Comparison of ENCODE assay signal across 1 cellular context in the genomic region with DNA sequence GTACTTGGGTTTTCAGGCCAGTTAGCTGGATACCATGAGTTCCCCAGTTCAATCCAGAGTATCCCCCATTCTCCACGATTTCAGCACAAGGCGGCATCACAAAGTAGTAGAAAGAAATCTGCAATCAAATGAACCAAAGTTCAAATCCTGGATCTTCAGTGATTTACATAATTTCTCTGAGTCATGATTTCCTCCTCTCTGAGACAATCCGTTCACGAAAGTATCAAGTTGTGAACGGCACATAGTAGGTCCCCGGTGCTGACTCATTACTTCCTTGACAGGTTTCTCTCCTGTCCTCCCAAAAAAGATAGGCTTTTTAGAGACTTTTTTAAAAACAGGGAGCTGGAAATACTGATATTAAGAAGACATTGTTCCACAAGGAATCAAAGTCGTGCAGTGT.
A peak's percentile ranks its signal among the peaks of the same experiment; 100 is the strongest.
TF ChIP-seq lines count a peak whose summit lies in the region.

No MANE protein-coding gene starts in this region.

TF ChIP-seq in HepG2, 621 proteins besides CTCF, POLR2A, EP300 and RAD21 (continued from another document):
- TF ChIP-seq, protein P1, sequence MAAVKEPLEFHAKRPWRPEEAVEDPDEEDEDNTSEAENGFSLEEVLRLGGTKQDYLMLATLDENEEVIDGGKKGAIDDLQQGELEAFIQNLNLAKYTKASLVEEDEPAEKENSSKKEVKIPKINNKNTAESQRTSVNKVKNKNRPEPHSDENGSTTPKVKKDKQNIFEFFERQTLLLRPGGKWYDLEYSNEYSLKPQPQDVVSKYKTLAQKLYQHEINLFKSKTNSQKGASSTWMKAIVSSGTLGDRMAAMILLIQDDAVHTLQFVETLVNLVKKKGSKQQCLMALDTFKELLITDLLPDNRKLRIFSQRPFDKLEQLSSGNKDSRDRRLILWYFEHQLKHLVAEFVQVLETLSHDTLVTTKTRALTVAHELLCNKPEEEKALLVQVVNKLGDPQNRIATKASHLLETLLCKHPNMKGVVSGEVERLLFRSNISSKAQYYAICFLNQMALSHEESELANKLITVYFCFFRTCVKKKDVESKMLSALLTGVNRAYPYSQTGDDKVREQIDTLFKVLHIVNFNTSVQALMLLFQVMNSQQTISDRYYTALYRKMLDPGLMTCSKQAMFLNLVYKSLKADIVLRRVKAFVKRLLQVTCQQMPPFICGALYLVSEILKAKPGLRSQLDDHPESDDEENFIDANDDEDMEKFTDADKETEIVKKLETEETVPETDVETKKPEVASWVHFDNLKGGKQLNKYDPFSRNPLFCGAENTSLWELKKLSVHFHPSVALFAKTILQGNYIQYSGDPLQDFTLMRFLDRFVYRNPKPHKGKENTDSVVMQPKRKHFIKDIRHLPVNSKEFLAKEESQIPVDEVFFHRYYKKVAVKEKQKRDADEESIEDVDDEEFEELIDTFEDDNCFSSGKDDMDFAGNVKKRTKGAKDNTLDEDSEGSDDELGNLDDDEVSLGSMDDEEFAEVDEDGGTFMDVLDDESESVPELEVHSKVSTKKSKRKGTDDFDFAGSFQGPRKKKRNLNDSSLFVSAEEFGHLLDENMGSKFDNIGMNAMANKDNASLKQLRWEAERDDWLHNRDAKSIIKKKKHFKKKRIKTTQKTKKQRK (IDR thresholded peaks at IDR 0.05; ENCODE audit: low read length) = no peak
- no peak for TF ChIP-seq AKAP8 (CRISPR knock-in tag; IDR thresholded peaks at IDR 0.05)
- TF ChIP-seq, protein P2, sequence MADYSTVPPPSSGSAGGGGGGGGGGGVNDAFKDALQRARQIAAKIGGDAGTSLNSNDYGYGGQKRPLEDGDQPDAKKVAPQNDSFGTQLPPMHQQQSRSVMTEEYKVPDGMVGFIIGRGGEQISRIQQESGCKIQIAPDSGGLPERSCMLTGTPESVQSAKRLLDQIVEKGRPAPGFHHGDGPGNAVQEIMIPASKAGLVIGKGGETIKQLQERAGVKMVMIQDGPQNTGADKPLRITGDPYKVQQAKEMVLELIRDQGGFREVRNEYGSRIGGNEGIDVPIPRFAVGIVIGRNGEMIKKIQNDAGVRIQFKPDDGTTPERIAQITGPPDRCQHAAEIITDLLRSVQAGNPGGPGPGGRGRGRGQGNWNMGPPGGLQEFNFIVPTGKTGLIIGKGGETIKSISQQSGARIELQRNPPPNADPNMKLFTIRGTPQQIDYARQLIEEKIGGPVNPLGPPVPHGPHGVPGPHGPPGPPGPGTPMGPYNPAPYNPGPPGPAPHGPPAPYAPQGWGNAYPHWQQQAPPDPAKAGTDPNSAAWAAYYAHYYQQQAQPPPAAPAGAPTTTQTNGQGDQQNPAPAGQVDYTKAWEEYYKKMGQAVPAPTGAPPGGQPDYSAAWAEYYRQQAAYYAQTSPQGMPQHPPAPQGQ (CRISPR knock-in tag; IDR thresholded peaks at IDR 0.05; ENCODE audit: borderline replicate concordance) = no peak
- TF ChIP-seq FOXK1 (CRISPR knock-in tag; IDR thresholded peaks at IDR 0.05; ENCODE audit: borderline replicate concordance, low read depth) = no peak
- TF ChIP-seq MAFF (IDR thresholded peaks at IDR 0.05; ENCODE audit: low read depth, low read length) = 0 out of 2 replicates have a peak, but pooled peaks have one; percentile 25
- 0 out of 4 replicates have a peak, but pooled peaks of 1 of the 2 experiments have one; percentile 17 for TF ChIP-seq MAFK (conservative IDR thresholded peaks at IDR 0.05 in 1 of 2, IDR thresholded peaks at IDR 0.05 in 1 of 2; ENCODE audit: low read length in 2 of 2)
- TF ChIP-seq MBNL3 (CRISPR knock-in tag; conservative IDR thresholded peaks at IDR 0.05) = no peak
- TF ChIP-seq, protein P3, sequence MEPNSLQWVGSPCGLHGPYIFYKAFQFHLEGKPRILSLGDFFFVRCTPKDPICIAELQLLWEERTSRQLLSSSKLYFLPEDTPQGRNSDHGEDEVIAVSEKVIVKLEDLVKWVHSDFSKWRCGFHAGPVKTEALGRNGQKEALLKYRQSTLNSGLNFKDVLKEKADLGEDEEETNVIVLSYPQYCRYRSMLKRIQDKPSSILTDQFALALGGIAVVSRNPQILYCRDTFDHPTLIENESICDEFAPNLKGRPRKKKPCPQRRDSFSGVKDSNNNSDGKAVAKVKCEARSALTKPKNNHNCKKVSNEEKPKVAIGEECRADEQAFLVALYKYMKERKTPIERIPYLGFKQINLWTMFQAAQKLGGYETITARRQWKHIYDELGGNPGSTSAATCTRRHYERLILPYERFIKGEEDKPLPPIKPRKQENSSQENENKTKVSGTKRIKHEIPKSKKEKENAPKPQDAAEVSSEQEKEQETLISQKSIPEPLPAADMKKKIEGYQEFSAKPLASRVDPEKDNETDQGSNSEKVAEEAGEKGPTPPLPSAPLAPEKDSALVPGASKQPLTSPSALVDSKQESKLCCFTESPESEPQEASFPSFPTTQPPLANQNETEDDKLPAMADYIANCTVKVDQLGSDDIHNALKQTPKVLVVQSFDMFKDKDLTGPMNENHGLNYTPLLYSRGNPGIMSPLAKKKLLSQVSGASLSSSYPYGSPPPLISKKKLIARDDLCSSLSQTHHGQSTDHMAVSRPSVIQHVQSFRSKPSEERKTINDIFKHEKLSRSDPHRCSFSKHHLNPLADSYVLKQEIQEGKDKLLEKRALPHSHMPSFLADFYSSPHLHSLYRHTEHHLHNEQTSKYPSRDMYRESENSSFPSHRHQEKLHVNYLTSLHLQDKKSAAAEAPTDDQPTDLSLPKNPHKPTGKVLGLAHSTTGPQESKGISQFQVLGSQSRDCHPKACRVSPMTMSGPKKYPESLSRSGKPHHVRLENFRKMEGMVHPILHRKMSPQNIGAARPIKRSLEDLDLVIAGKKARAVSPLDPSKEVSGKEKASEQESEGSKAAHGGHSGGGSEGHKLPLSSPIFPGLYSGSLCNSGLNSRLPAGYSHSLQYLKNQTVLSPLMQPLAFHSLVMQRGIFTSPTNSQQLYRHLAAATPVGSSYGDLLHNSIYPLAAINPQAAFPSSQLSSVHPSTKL (CRISPR knock-in tag; IDR thresholded peaks at IDR 0.05) = 0 out of 2 replicates have a peak, but pooled peaks have one; percentile 24
- TF ChIP-seq GFI1 (CRISPR knock-in tag; IDR thresholded peaks at IDR 0.05; ENCODE audit: borderline replicate concordance) = peak; percentile 22; the same call in 1 of the 2 replicates
- TF ChIP-seq TCF12 (IDR thresholded peaks at IDR 0.05) = no peak
- no peak for TF ChIP-seq TCF12 (CRISPR knock-in tag; IDR thresholded peaks at IDR 0.05)
- TF ChIP-seq SNAPC5 (CRISPR knock-in tag; IDR thresholded peaks at IDR 0.05; ENCODE audit: borderline replicate concordance) = no peak
- TF ChIP-seq PTBP1 (IDR thresholded peaks at IDR 0.05; ENCODE audit: low read depth, low read length, poor library complexity, severe bottlenecking) = no peak
